ENCODE assay signal across 10 cellular contexts in genomic region chr13:51714663-51715168, GRCh38.
DNase-seq lines count a peak whose midpoint lies in the region; ATAC-seq and TF ChIP-seq lines count a peak whose summit lies in the region.
"Had no signal": no experiment of that assay in that cellular context is flagged by ENCODE, and none has a peak within 500 bp of the region (broad histone marks: within the 10 kb centered on the region; RNA-seq: fewer than 3 reads in every experiment).

No MANE protein-coding gene starts in this region.

- no peaks in the 10 kb centered on the region for H3K9me3 ChIP-seq in gastrocnemius medialis
- H3K9me3 ChIP-seq in Peyer's patch, result no peaks in the 10 kb centered on the region

- H3K27me3 ChIP-seq in gastrocnemius medialis (no peaks in the 10 kb centered on the region), Peyer's patch (no peaks in the 10 kb centered on the region)

- CTCF ChIA-PET in AG04449 (lab: Yijun Ruan, JAX), result interaction anchor here (1.0 kb wide), 1 partner anchor 301 kb away, joined by 3 read pairs; no protein-coding TSS in a partner anchor

- in situ Hi-C loops in gastrocnemius medialis (cut with MboI; ENCODE audit: low sequenced_read_pairs in 4 of 4), result no loop called here

- H3K27me3 Mint-ChIP-seq in nephron progenitor cell (ENCODE audit: low read depth, poor library complexity), result no peaks in the 10 kb centered on the region
- H3K27me3 Mint-ChIP-seq: activated naive CD8-positive, alpha-beta T cell treated with anti-CD3 and anti-CD28 coated beads for 36 hours had no signal

- H3K4me1 ChIP-seq in gastrocnemius medialis, result no peaks in the 10 kb centered on the region
- H3K4me1 ChIP-seq in Peyer's patch, result no peaks in the 10 kb centered on the region

- peak; percentile 44 for DNase-seq in AG04449 (ENCODE audit: low read depth, low spot score)
- peak; percentile 33 for DNase-seq in HS-27A (ENCODE audit: low read depth)
- DNase-seq in cardiac fibroblast (ENCODE audit: low read depth in 2 of 2), result peak; percentile 13 to 85
- no peak for DNase-seq in activated effector memory CD4-positive, alpha-beta T cell treated with anti-CD3 and anti-CD28 coated beads, Interleukin-2, amount 50 U/mL, for 16 hours
- no peak for DNase-seq in nephron progenitor cell
- no peak for DNase-seq in gastrocnemius medialis
- no peak for DNase-seq in Peyer's patch
- DNase-seq: activated naive CD8-positive, alpha-beta T cell treated with anti-CD3 and anti-CD28 coated beads for 36 hours had no signal

- TF ChIP-seq CTCF in AG04449 (IDR thresholded peaks at IDR 0.05; ENCODE audit: insufficient read depth, low read length, missing control alignments) (no peak), cardiac fibroblast (IDR thresholded peaks at IDR 0.05; ENCODE audit: low read depth, low read length) (no peak), nephron progenitor cell (IDR thresholded peaks at IDR 0.05) (no peak), gastrocnemius medialis (IDR thresholded peaks at IDR 0.05 in 4 of 5, conservative IDR thresholded peaks at IDR 0.05 in 1 of 5) (no peak), Peyer's patch (IDR thresholded peaks at IDR 0.05) (no peak)

- peaks cover 14% of the 10 kb centered on the region for H3K9me3 Mint-ChIP-seq in nephron progenitor cell

- intact Hi-C loops in gastrocnemius medialis (cut with DNase I; ENCODE audit: low total_unique reads), result no loop called here

- no peak overlapping the region for H3K4me3 Mint-ChIP-seq in nephron progenitor cell
- H3K4me3 Mint-ChIP-seq: activated naive CD8-positive, alpha-beta T cell treated with anti-CD3 and anti-CD28 coated beads for 36 hours had no signal

- H3K27ac Mint-ChIP-seq in nephron progenitor cell, result no peak overlapping the region
- H3K27ac Mint-ChIP-seq: activated naive CD8-positive, alpha-beta T cell treated with anti-CD3 and anti-CD28 coated beads for 36 hours had no signal

- H3K4me3 ChIP-seq in AG04449 (ENCODE audit: low read depth, low read length) (no peak overlapping the region), cardiac fibroblast (replicated peaks in 1 of 2; ENCODE audit: low read depth in 2 of 2, low read length in 2 of 2) (no peak overlapping the region), gastrocnemius medialis (no peak overlapping the region), Peyer's patch (no peak overlapping the region)

- H3K36me3 Mint-ChIP-seq in nephron progenitor cell (ENCODE audit: low read depth), result peaks cover 11% of the 10 kb centered on the region

- ATAC-seq in GM21360 (IDR thresholded peaks at IDR 0.05; ENCODE audit: unreplicated experiment) (peak; percentile 93), gastrocnemius medialis (no peak)

- TF ChIP-seq POLR2A in gastrocnemius medialis (IDR thresholded peaks at IDR 0.05), result no peak
- TF ChIP-seq POLR2A in Peyer's patch (IDR thresholded peaks at IDR 0.05), result no peak

- POLR2A ChIA-PET in AG04449 (lab: Yijun Ruan, JAX), result no interaction called here

- no peaks in the 10 kb centered on the region for H3K36me3 ChIP-seq in gastrocnemius medialis
- no peaks in the 10 kb centered on the region for H3K36me3 ChIP-seq in Peyer's patch

- H3K27ac ChIP-seq in gastrocnemius medialis (no peak overlapping the region), Peyer's patch (no peak overlapping the region)
- H3K27ac ChIP-seq: C4-2B had no signal

- no peaks in the 10 kb centered on the region for H3K4me1 Mint-ChIP-seq in nephron progenitor cell

Comparison
In these comparisons a context has a peak if more than half of its experiments do, and no peak if none do; other contexts are left out.
1. DNase-seq: peak in AG04449 (single experiment), HS-27A (single experiment) and cardiac fibroblast (2 of 2); none in activated effector memory CD4-positive, alpha-beta T cell treated with anti-CD3 and anti-CD28 coated beads, Interleukin-2, amount 50 U/mL, for 16 hours (single experiment), nephron progenitor cell (single experiment), gastrocnemius medialis (0 of 2) and Peyer's patch (0 of 3).